In genomic region chr1:232900818-232901217, GRCh38 we compare ENCODE assay signal across 24 cellular contexts. TPM values are rescaled to one million over a fixed set of nuclear protein-coding genes. Genes with fewer than 3 reads are reported as not detected.
DNase-seq lines count a peak whose midpoint lies in the region; ATAC-seq and TF ChIP-seq lines count a peak whose summit lies in the region.
"Had no signal": no experiment of that assay in that cellular context is flagged by ENCODE, and none has a peak within 500 bp of the region (broad histone marks: within the 10 kb centered on the region; RNA-seq: fewer than 3 reads in every experiment).

No MANE protein-coding gene starts in this region.

- H3K27me3 ChIP-seq in CD4-positive, alpha-beta T cell (ENCODE audit: control insufficient read depth, insufficient read depth, low read length), result no peaks in the 10 kb centered on the region
- H3K27me3 ChIP-seq in MM.1S (replicated peaks; ENCODE audit: insufficient read depth, low read length) (peaks cover 19% of the 10 kb centered on the region), left lung (no peaks in the 10 kb centered on the region), gastrocnemius medialis (no peaks in the 10 kb centered on the region)
- H3K27me3 ChIP-seq: ascending aorta, ovary, sigmoid colon had no signal

- H3K27ac Mint-ChIP-seq in CD4-positive, alpha-beta T cell, result peak overlapping the region; percentile 50
- H3K27ac Mint-ChIP-seq: activated CD4-positive, alpha-beta T cell treated with anti-CD3 and anti-CD28 coated beads for 36 hours; CD8-positive, alpha-beta T cell; memory B cell had no signal

- H3K36me3 ChIP-seq in MM.1S (replicated peaks; ENCODE audit: insufficient read depth, low read length) (no peaks in the 10 kb centered on the region), left lung (no peaks in the 10 kb centered on the region), gastrocnemius medialis (no peaks in the 10 kb centered on the region)
- H3K36me3 ChIP-seq: ascending aorta, ovary, sigmoid colon had no signal

- no peaks in the 10 kb centered on the region for H3K9me3 Mint-ChIP-seq in CD4-positive, alpha-beta T cell
- H3K9me3 Mint-ChIP-seq: activated naive CD4-positive, alpha-beta T cell treated with anti-CD3 and anti-CD28 coated beads, Interleukin-2, amount 50 U/mL, for 72 hours; CD8-positive, alpha-beta T cell; memory B cell had no signal

- in situ Hi-C loops in gastrocnemius medialis (cut with MboI; ENCODE audit: low sequenced_read_pairs in 4 of 4), result no loop called here

- H3K79me2 ChIP-seq in MM.1S (ENCODE audit: low read length), result no peaks in the 10 kb centered on the region

- H3K4me2 ChIP-seq in MM.1S (ENCODE audit: low read depth, low read length), result peak overlapping the region; percentile 7; the same call in 1 of the 2 replicates

- H2AFZ ChIP-seq in MM.1S (ENCODE audit: low read length), result no peak overlapping the region

- TF ChIP-seq POLR2A in gastrocnemius medialis (IDR thresholded peaks at IDR 0.05), result no peak

- no peak overlapping the region for H3K27ac ChIP-seq in CD4-positive, alpha-beta T cell (ENCODE audit: low read depth, low read length)
- H3K27ac ChIP-seq in MM.1S (ENCODE audit: low read length), result no peak overlapping the region
- no peak overlapping the region for H3K27ac ChIP-seq in left lung
- peak overlapping the region in 3 of 4 donors; percentile 24 to 57 (median 48) for H3K27ac ChIP-seq in gastrocnemius medialis
- H3K27ac ChIP-seq: ascending aorta, ovary, sigmoid colon had no signal

- H3K4me1 Mint-ChIP-seq in CD4-positive, alpha-beta T cell (ENCODE audit: low read depth), result peaks cover 29% of the 10 kb centered on the region
- H3K4me1 Mint-ChIP-seq: memory B cell had no signal

- no peaks in the 10 kb centered on the region for H3K9me3 ChIP-seq in CD4-positive, alpha-beta T cell (ENCODE audit: control insufficient read depth, low read length)
- no peaks in the 10 kb centered on the region for H3K9me3 ChIP-seq in MM.1S (replicated peaks; ENCODE audit: insufficient read depth, low read length)
- no peaks in the 10 kb centered on the region for H3K9me3 ChIP-seq in left lung
- no peaks in the 10 kb centered on the region for H3K9me3 ChIP-seq in gastrocnemius medialis
- H3K9me3 ChIP-seq: ascending aorta, ovary, sigmoid colon had no signal

- POLR2A ChIA-PET in CD4-positive, alpha-beta T cell (lab: Charles Lee), result interaction anchor here (1.5 kb wide), 1 partner anchor 114 kb away, joined by 3 read pairs; no protein-coding TSS in a partner anchor

- H3K4me3 ChIP-seq in MM.1S (ENCODE audit: low read length) (no peak overlapping the region), left lung (no peak overlapping the region), gastrocnemius medialis (no peak overlapping the region)
- H3K4me3 ChIP-seq: ascending aorta, K562, ovary, sigmoid colon had no signal

- H3K9me2 ChIP-seq in MM.1S (replicated peaks; ENCODE audit: insufficient read depth, low read length), result no peaks in the 10 kb centered on the region

- H3K9ac ChIP-seq in MM.1S (ENCODE audit: low read length), result no peak overlapping the region

- CTCF ChIA-PET in CD4-positive, alpha-beta T cell (lab: Charles Lee), result no interaction called here

- DNase-seq in CD4-positive, alpha-beta T cell, result no peak
- DNase-seq in MM.1S, result no peak
- no peak for DNase-seq in left lung
- DNase-seq in gastrocnemius medialis, result peak in 1 of 2 donors; percentile 26
- DNase-seq in activated gamma-delta T cell treated with Interleukin-2 at 50 U/mL for 16 hours, result no peak
- no peak for DNase-seq in NCI-H146 treated with DMSO at 0.1 percent for 48 hours (lab: John Stamatoyannopoulos, UW; ENCODE audit: unreplicated experiment)
- DNase-seq: activated CD4-positive, alpha-beta T cell treated with anti-CD3 and anti-CD28 coated beads for 36 hours; CD8-positive, alpha-beta T cell; effector CD8-positive, alpha-beta T cell; foreskin melanocyte; GDM1; hippocampal formation; NCI-H187 treated with DMSO at 0.1 percent for 48 hours; NCI-H774; OCI-M1; ovary; SHP77; sigmoid colon had no signal

- no peaks in the 10 kb centered on the region for H3K27me3 Mint-ChIP-seq in CD4-positive, alpha-beta T cell

- H3K4me3 Mint-ChIP-seq in CD4-positive, alpha-beta T cell, result no peak overlapping the region
- H3K4me3 Mint-ChIP-seq: activated CD4-positive, alpha-beta T cell treated with anti-CD3 and anti-CD28 coated beads for 36 hours; CD8-positive, alpha-beta T cell; memory B cell had no signal

- no peaks in the 10 kb centered on the region for H4K20me1 ChIP-seq in MM.1S (ENCODE audit: insufficient read depth, low read length)

- H3F3A ChIP-seq in MM.1S (ENCODE audit: insufficient read depth, low read length), result peaks cover 9% of the 10 kb centered on the region

- intact Hi-C loops in CD4-positive, alpha-beta T cell (cut with DNase I, micrococcal nuclease), result no loop called here
- intact Hi-C loops in left lung (cut with DNase I), result no loop called here
- intact Hi-C loops in gastrocnemius medialis (cut with DNase I; ENCODE audit: low total_unique reads), result no loop called here

- ATAC-seq in CD4-positive, alpha-beta T cell (ENCODE audit: poor library complexity), result no peak
- ATAC-seq in left lung, result peak; percentile 42
- peak in 1 of 2 donors; percentile 61 for ATAC-seq in gastrocnemius medialis
- ATAC-seq in esophagus mucosa, result no peak
- ATAC-seq: activated CD4-positive, alpha-beta T cell treated with anti-CD3 and anti-CD28 coated beads for 36 hours; activated naive CD4-positive, alpha-beta T cell treated with anti-CD3 and anti-CD28 coated beads, Interleukin-2, amount 50 U/mL, for 72 hours; CD8-positive, alpha-beta T cell; K562; naive thymus-derived CD4-positive, alpha-beta T cell had no signal

- no peak for TF ChIP-seq CTCF in CD4-positive, alpha-beta T cell (IDR thresholded peaks at IDR 0.05)
- TF ChIP-seq CTCF in MM.1S (IDR thresholded peaks at IDR 0.05; ENCODE audit: low read length) (no peak), left lung (IDR thresholded peaks at IDR 0.05) (no peak), gastrocnemius medialis (IDR thresholded peaks at IDR 0.05 in 4 of 5, conservative IDR thresholded peaks at IDR 0.05 in 1 of 5) (no peak)

- H3K4me1 ChIP-seq in MM.1S (ENCODE audit: low read length), result peaks cover 16% of the 10 kb centered on the region
- peaks cover 0 to 4% of the 10 kb centered on the region in 2 donors for H3K4me1 ChIP-seq in left lung
- peaks cover 14 to 27% of the 10 kb centered on the region in 2 donors for H3K4me1 ChIP-seq in gastrocnemius medialis
- H3K4me1 ChIP-seq: ascending aorta, sigmoid colon had no signal

- H3K36me3 Mint-ChIP-seq in CD4-positive, alpha-beta T cell (ENCODE audit: low read depth), result no peaks in the 10 kb centered on the region
- H3K36me3 Mint-ChIP-seq: activated naive CD4-positive, alpha-beta T cell treated with anti-CD3 and anti-CD28 coated beads, Interleukin-2, amount 50 U/mL, for 72 hours; CD8-positive, alpha-beta T cell; memory B cell had no signal

RNA-seq across cellular contexts. Expression of gene NTPCR, which starts 49.6 kb away (rescaled TPM):
- total RNA-seq in CD4-positive, alpha-beta T cell, result 1 to 10 TPM; 8.5 to 9.3 TPM
- total RNA-seq in left lung, result 10 to 100 TPM; 35.1 to 36.3 TPM
- 10 to 100 TPM; 20.5 to 33.7 (median 24.2) TPM for total RNA-seq in gastrocnemius medialis
- 44.0 TPM for total RNA-seq in esophagus mucosa

Comparison
In these comparisons a context has a peak if more than half of its experiments do, and no peak if none do; other contexts are left out.
1. H3K27ac ChIP-seq: peak in gastrocnemius medialis (3 of 4); none in CD4-positive, alpha-beta T cell (single experiment), MM.1S (single experiment) and left lung (0 of 2).